Comparison of ENCODE assay signal across 8 cellular contexts in the genomic region with DNA sequence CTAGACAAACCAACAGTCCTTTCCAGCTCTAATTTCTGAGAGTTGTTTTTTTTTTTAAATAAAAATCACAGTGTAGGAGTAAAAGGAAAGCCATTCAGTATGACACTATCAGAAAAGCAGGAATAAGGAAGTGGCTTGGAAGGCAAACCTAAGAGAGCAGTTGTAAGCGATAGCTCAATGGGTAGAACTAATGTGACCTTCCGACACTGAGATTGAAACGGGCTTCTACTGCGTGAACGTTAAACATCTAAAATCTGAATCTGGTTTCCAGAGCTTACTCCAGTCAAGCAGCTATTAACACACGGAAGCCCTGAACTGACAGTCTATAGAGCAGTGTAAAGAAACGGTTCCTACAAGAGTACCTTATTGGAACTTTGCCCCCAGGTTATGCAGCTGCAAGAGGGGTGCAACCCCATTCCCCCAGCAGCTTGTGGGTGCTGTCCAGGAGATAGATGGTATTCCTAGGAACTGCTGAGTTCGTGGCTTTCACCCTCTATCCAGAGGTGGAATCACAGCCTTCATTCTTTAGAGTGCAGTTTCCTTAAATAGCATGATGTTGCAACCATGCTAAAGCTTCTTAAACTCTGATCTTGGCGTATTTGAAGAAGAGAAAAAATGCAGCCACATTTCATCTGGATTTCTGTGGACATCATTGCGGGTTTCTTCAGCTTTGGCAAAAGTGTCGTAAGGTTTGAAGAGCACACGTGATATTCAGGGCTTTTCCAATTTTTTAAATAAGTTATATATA. TPM values are rescaled to one million over a fixed set of nuclear protein-coding genes. Genes with fewer than 3 reads are reported as not detected.
DNase-seq lines count a peak whose midpoint lies in the region; ATAC-seq, FAIRE-seq and TF ChIP-seq lines count a peak whose summit lies in the region.

No MANE protein-coding gene starts in this region.

- FAIRE-seq in astrocyte (lab: Jason Lieb, UNC) = no peak

- no peaks in the 10 kb centered on the region for H3K9me3 Mint-ChIP-seq in activated CD8-positive, alpha-beta memory T cell treated with anti-CD3 and anti-CD28 coated beads, Interleukin-2, amount 10 ng/mL, durations not matched to agents 7 days and 5 days (ENCODE audit: low read depth)
- H3K9me3 Mint-ChIP-seq in astrocyte (ENCODE audit: unreplicated experiment) = peaks cover 2% of the 10 kb centered on the region

- no peaks in the 10 kb centered on the region for H3K27me3 Mint-ChIP-seq in activated CD8-positive, alpha-beta memory T cell treated with anti-CD3 and anti-CD28 coated beads, Interleukin-2, amount 10 ng/mL, durations not matched to agents 7 days and 5 days
- no peaks in the 10 kb centered on the region for H3K27me3 Mint-ChIP-seq in astrocyte (ENCODE audit: low read depth, unreplicated experiment)

- H4K20me1 ChIP-seq in astrocyte (ENCODE audit: insufficient read depth, low read length) = no peaks in the 10 kb centered on the region

- 6 to 13% methylated on average over 12 of the region's 12 CpGs for WGBS in lung, 2 donors
- WGBS in tibial nerve, 2 donors = 12 to 13% methylated on average over 12 of the region's 12 CpGs

- CTCF ChIA-PET in activated CD8-positive, alpha-beta memory T cell treated with anti-CD3 and anti-CD28 coated beads, Interleukin-2, amount 10 ng/mL, durations not matched to agents 7 days and 5 days (lab: Charles Lee) = interaction anchor here (1.1 to 6.1 kb wide), 11 partner anchors 9 to 482 kb away, joined by 3 to 41 read pairs (median 6); no protein-coding TSS in a partner anchor

- DNase-seq in activated CD8-positive, alpha-beta memory T cell treated with anti-CD3 and anti-CD28 coated beads, Interleukin-2, amount 10 ng/mL, durations not matched to agents 7 days and 5 days = no peak
- no peak for DNase-seq in activated CD8-positive, alpha-beta memory T cell treated with anti-CD3 and anti-CD28 coated beads, Interleukin-2, amount 50 U/mL, for 48 hours
- DNase-seq in NCI-H82 (lab: John Stamatoyannopoulos, UW) = peak; percentile 62
- peak; percentile 81 for DNase-seq in astrocyte (ENCODE audit: low read depth)
- no peak for DNase-seq in lung (ENCODE audit: low spot score)
- DNase-seq in tibial nerve (ENCODE audit: low spot score in 2 of 2) = no peak
- DNase-seq in HPDE6-E6E7 (ENCODE audit: extremely low spot score) = no peak
- no peak for DNase-seq in NCI-H446 treated with DMSO at 0.1 percent for 48 hours (lab: John Stamatoyannopoulos, UW)

- peaks cover 4% of the 10 kb centered on the region for H3K36me3 Mint-ChIP-seq in activated CD8-positive, alpha-beta memory T cell treated with anti-CD3 and anti-CD28 coated beads, Interleukin-2, amount 10 ng/mL, durations not matched to agents 7 days and 5 days
- peaks cover 3% of the 10 kb centered on the region for H3K36me3 Mint-ChIP-seq in astrocyte (ENCODE audit: low read depth, unreplicated experiment)

- H3K27ac Mint-ChIP-seq in activated CD8-positive, alpha-beta memory T cell treated with anti-CD3 and anti-CD28 coated beads, Interleukin-2, amount 10 ng/mL, durations not matched to agents 7 days and 5 days = peak overlapping the region; percentile 99
- peak overlapping the region; percentile 100 for H3K27ac Mint-ChIP-seq in astrocyte (ENCODE audit: unreplicated experiment)

- no peak for TF ChIP-seq POLR2A in tibial nerve (IDR thresholded peaks at IDR 0.05)

- H3K27me3 ChIP-seq in astrocyte (ENCODE audit: insufficient read depth, low read length) (no peaks in the 10 kb centered on the region), lung (ENCODE audit: control insufficient read depth, insufficient read depth) (no peaks in the 10 kb centered on the region), tibial nerve (no peaks in the 10 kb centered on the region)

- H3K4me2 ChIP-seq in astrocyte (ENCODE audit: low read length) = peak overlapping the region; percentile 90

- no peaks in the 10 kb centered on the region for H3K36me3 ChIP-seq in astrocyte (ENCODE audit: insufficient read depth, low read length)
- H3K36me3 ChIP-seq in lung (ENCODE audit: control insufficient read depth in 2 of 2, insufficient read depth in 2 of 2, low read length in 2 of 2) = peaks cover 0 to 5% of the 10 kb centered on the region in 2 donors
- H3K36me3 ChIP-seq in tibial nerve = peaks cover 0 to 8% (median 0%) of the 10 kb centered on the region in 3 donors

- peak overlapping the region; percentile 99 for H3K27ac ChIP-seq in astrocyte (ENCODE audit: low read depth, low read length)
- H3K27ac ChIP-seq in lung (ENCODE audit: low read depth in 1 of 2, low read length in 1 of 2) = peak overlapping the region; percentile 98 to 100
- peak overlapping the region; percentile 95 to 100 (median 99) for H3K27ac ChIP-seq in tibial nerve

- H3K4me1 ChIP-seq in astrocyte (ENCODE audit: insufficient read depth, low read length) (peaks cover 60% of the 10 kb centered on the region), lung (ENCODE audit: control insufficient read depth in 2 of 2, insufficient read depth in 2 of 2, low read length in 2 of 2) (peaks cover 7 to 11% of the 10 kb centered on the region in 2 donors), tibial nerve (peaks cover 0 to 68% (median 52%) of the 10 kb centered on the region in 4 donors)

- H3K4me3 Mint-ChIP-seq in activated CD8-positive, alpha-beta memory T cell treated with anti-CD3 and anti-CD28 coated beads, Interleukin-2, amount 10 ng/mL, durations not matched to agents 7 days and 5 days = no peak overlapping the region
- H3K4me3 Mint-ChIP-seq in astrocyte (ENCODE audit: unreplicated experiment) = peak overlapping the region; percentile 75

- TF ChIP-seq CTCF in astrocyte (IDR thresholded peaks at IDR 0.05; ENCODE audit: insufficient read depth, low read depth, low read length) (no peak), lung (IDR thresholded peaks at IDR 0.05; ENCODE audit: control extremely low read depth, extremely low read depth) (no peak), tibial nerve (IDR thresholded peaks at IDR 0.05) (no peak)

- H3K4me3 ChIP-seq in astrocyte (ENCODE audit: insufficient read depth, low read depth, low read length) = peak overlapping the region; percentile 13
- no peak overlapping the region for H3K4me3 ChIP-seq in lung
- H3K4me3 ChIP-seq in tibial nerve = peak overlapping the region in 3 of 4 donors; percentile 11 to 66 (median 65)

- peaks cover 34% of the 10 kb centered on the region for H3K4me1 Mint-ChIP-seq in activated CD8-positive, alpha-beta memory T cell treated with anti-CD3 and anti-CD28 coated beads, Interleukin-2, amount 10 ng/mL, durations not matched to agents 7 days and 5 days
- H3K4me1 Mint-ChIP-seq in astrocyte (ENCODE audit: low read depth, unreplicated experiment) = peaks cover 57% of the 10 kb centered on the region

- no peaks in the 10 kb centered on the region for H3K9me3 ChIP-seq in astrocyte (ENCODE audit: insufficient read depth, low read depth, low read length)
- no peaks in the 10 kb centered on the region for H3K9me3 ChIP-seq in lung (ENCODE audit: control insufficient read depth in 2 of 2, insufficient read depth in 1 of 2, low read length in 1 of 2)
- no peaks in the 10 kb centered on the region for H3K9me3 ChIP-seq in tibial nerve

- peaks cover 10% of the 10 kb centered on the region for H3K79me2 ChIP-seq in astrocyte (ENCODE audit: insufficient read depth, low read length)

- TF ChIP-seq EP300 in tibial nerve (IDR thresholded peaks at IDR 0.05) = peak; percentile 45 to 80

- H3K9ac ChIP-seq in astrocyte (ENCODE audit: low read length) = peak overlapping the region; percentile 97

- no peak overlapping the region for H2AFZ ChIP-seq in astrocyte (ENCODE audit: low read depth, low read length)

- ATAC-seq in activated CD8-positive, alpha-beta memory T cell treated with anti-CD3 and anti-CD28 coated beads, Interleukin-2, amount 10 ng/mL, durations not matched to agents 7 days and 5 days = no peak
- ATAC-seq in lung (ENCODE audit: insufficient read depth, low FRiP score) = no peak

RNA-seq across cellular contexts. Expression of a gene that starts 3.3 kb away (rescaled TPM):
- 100 to 1,000 TPM in 1 of 2 experiments, 10 to 100 TPM in 1; 81.1 to 103 TPM for total RNA-seq in activated CD8-positive, alpha-beta memory T cell treated with anti-CD3 and anti-CD28 coated beads, Interleukin-2, amount 10 ng/mL, durations not matched to agents 7 days and 5 days
- total RNA-seq in astrocyte = 122 and 126 TPM in 2 replicates
- 100 to 1,000 TPM; 113 to 197 TPM for total RNA-seq in lung
- polyA plus RNA-seq in lung = 100 to 1,000 TPM in 1 of 2 donors, 10 to 100 TPM in 1; 49.3 to 106 TPM
- total RNA-seq in tibial nerve = 100 to 1,000 TPM in 1 of 4 donors, 10 to 100 TPM in 3; 71.4 to 107 (median 93.8) TPM

Comparison
In these comparisons a context has a peak if more than half of its experiments do, and no peak if none do; other contexts are left out.
1. DNase-seq: peak in NCI-H82 (single experiment) and astrocyte (single experiment); none in activated CD8-positive, alpha-beta memory T cell treated with anti-CD3 and anti-CD28 coated beads, Interleukin-2, amount 10 ng/mL, durations not matched to agents 7 days and 5 days (single experiment), activated CD8-positive, alpha-beta memory T cell treated with anti-CD3 and anti-CD28 coated beads, Interleukin-2, amount 50 U/mL, for 48 hours (single experiment), lung (single experiment), tibial nerve (0 of 2), HPDE6-E6E7 (single experiment) and NCI-H446 treated with DMSO at 0.1 percent for 48 hours (single experiment).
2. Peak in every context shown above with its lines, with median percentiles within 50 percentile points of each other: H3K27ac ChIP-seq.